Comparison of ENCODE assay signal across 11 cellular contexts in genomic region chr15:75716249-75716950, GRCh38. TPM values are rescaled to one million over a fixed set of nuclear protein-coding genes. Genes with fewer than 3 reads are reported as not detected.
DNase-seq lines count a peak whose midpoint lies in the region; ATAC-seq, FAIRE-seq and TF ChIP-seq lines count a peak whose summit lies in the region.
"Not testable (repeated sequence)": the region's sequence is repeated elsewhere in the genome, so short reads cannot be mapped to it uniquely, and the experiment has no call there.
"Had no signal": no experiment of that assay in that cellular context is flagged by ENCODE, and none has a peak within 500 bp of the region (broad histone marks: within the 10 kb centered on the region; RNA-seq: fewer than 3 reads in every experiment).

No MANE protein-coding gene starts in this region.

- H3K27ac ChIP-seq in A549; right cardiac atrium (ENCODE audit: low read length); upper lobe of right lung: not testable (repeated sequence)
- H3K27ac ChIP-seq in ascending aorta (peak overlapping the region; percentile 72 to 96), right lobe of liver (peak overlapping the region in 2 of 3 donors; percentile 33), rectal smooth muscle tissue (ENCODE audit: low read depth, low read length) (peak overlapping the region; percentile 40), subcutaneous abdominal adipose tissue (ENCODE audit: low read depth, low read length) (peak overlapping the region; percentile 54)

- H3K4me3 ChIP-seq in A549; ascending aorta; right cardiac atrium (ENCODE audit: low read length); right lobe of liver; rectal smooth muscle tissue (ENCODE audit: low read length); subcutaneous abdominal adipose tissue (ENCODE audit: low read depth in 1 of 5, low read length in 5 of 5); upper lobe of right lung: not testable (repeated sequence)

- FAIRE-seq in A549 (lab: Jason Lieb, UNC) = not testable (repeated sequence)

- not testable (repeated sequence) for H3K4me2 ChIP-seq in A549

- not testable (repeated sequence) for TF ChIP-seq CTCF in A549 (IDR thresholded peaks at IDR 0.05); ascending aorta (IDR thresholded peaks at IDR 0.05); right lobe of liver (IDR thresholded peaks at IDR 0.05); upper lobe of right lung (IDR thresholded peaks at IDR 0.05)

- not testable (repeated sequence) for DNase-seq in A549 (ENCODE audit: low read depth in 1 of 2, low spot score in 1 of 2); ascending aorta (ENCODE audit: low spot score in 2 of 2); Right ventricle myocardium inferior (ENCODE audit: missing footprints); upper lobe of right lung
- DNase-seq in right cardiac atrium (peak in 1 of 3 donors; percentile 76), right lobe of liver (peak in 1 of 3 donors; percentile 54)

- POLR2A ChIA-PET in A549 (lab: Yijun Ruan, JAX) = not testable (repeated sequence)

- ATAC-seq in A549 (peak; percentile 5 to 7; a peak in 3 of 6 replicates), Right ventricle myocardium inferior (peak; percentile 45), right cardiac atrium (peak; percentile 54 to 66), right lobe of liver (peak; percentile 91 to 95 (median 94)), upper lobe of right lung (peak; percentile 73)

- CTCF ChIA-PET in A549 (lab: Yijun Ruan, JAX) = not testable (repeated sequence)

- H3K9ac ChIP-seq in rectal smooth muscle tissue (ENCODE audit: low read length) = not testable (repeated sequence)
- H3K9ac ChIP-seq in subcutaneous abdominal adipose tissue (ENCODE audit: low read length in 5 of 5) = peak overlapping the region in 1 of 5 donors; percentile 32

- TF ChIP-seq POLR2A in A549 (IDR thresholded peaks at IDR 0.05; ENCODE audit: low read length); right lobe of liver (IDR thresholded peaks at IDR 0.05): not testable (repeated sequence)

- TF ChIP-seq EP300 in A549 (IDR thresholded peaks at IDR 0.05) = not testable (repeated sequence)

- 60% methylated on average over 4 of the region's 10 CpGs for WGBS in A549 (ENCODE audit: missing lambda C conversion rate)
- 47% methylated on average over 4 of the region's 10 CpGs for WGBS in right cardiac atrium
- WGBS in right lobe of liver (ENCODE audit: insufficient coverage, low coverage, low lambda C conversion rate, missing lambda C conversion rate) = 17% methylated on average over 1 of the region's 10 CpGs

- intact Hi-C loops in ascending aorta (cut with DNase I); Right ventricle myocardium inferior (cut with DNase I); right cardiac atrium (cut with DNase I); right lobe of liver (cut with DNase I); upper lobe of right lung (cut with DNase I): not testable (repeated sequence)

- not testable (repeated sequence) for H3K9me3 ChIP-seq in A549; ascending aorta; right cardiac atrium (ENCODE audit: control insufficient read depth, low read length); right lobe of liver; subcutaneous abdominal adipose tissue (ENCODE audit: control insufficient read depth in 5 of 5, low read length in 5 of 5); upper lobe of right lung

- TF ChIP-seq RAD21 in A549 (conservative IDR thresholded peaks at IDR 0.05 in 1 of 2, IDR thresholded peaks at IDR 0.05 in 1 of 2) = not testable (repeated sequence)

- H3K27me3 ChIP-seq in ascending aorta; right cardiac atrium (ENCODE audit: control insufficient read depth, insufficient read depth); right lobe of liver; rectal smooth muscle tissue (ENCODE audit: control insufficient read depth, insufficient read depth, low read length); upper lobe of right lung: not testable (repeated sequence)
- H3K27me3 ChIP-seq in subcutaneous abdominal adipose tissue (ENCODE audit: control insufficient read depth in 5 of 5, insufficient read depth in 4 of 5, low read length in 5 of 5) = peaks cover 0 to 12% (median 0%) of the 10 kb centered on the region in 5 donors

- peaks cover 16% of the 10 kb centered on the region for H3K4me1 ChIP-seq in A549
- H3K4me1 ChIP-seq in ascending aorta = peaks cover 12 to 21% of the 10 kb centered on the region in 2 donors
- not testable (repeated sequence) for H3K4me1 ChIP-seq in right cardiac atrium (ENCODE audit: control insufficient read depth, insufficient read depth, low read length); right lobe of liver; upper lobe of right lung
- peaks cover 22% of the 10 kb centered on the region for H3K4me1 ChIP-seq in rectal smooth muscle tissue (ENCODE audit: control insufficient read depth, insufficient read depth, low read length)
- H3K4me1 ChIP-seq in subcutaneous abdominal adipose tissue (ENCODE audit: control insufficient read depth in 5 of 5, insufficient read depth in 5 of 5, low read length in 5 of 5) = peaks cover 5 to 38% (median 32%) of the 10 kb centered on the region in 5 donors

- not testable (repeated sequence) for H3K36me3 ChIP-seq in ascending aorta; right lobe of liver; rectal smooth muscle tissue (ENCODE audit: control insufficient read depth, insufficient read depth, low read length); subcutaneous abdominal adipose tissue (ENCODE audit: control insufficient read depth in 5 of 5, insufficient read depth in 5 of 5, low read length in 5 of 5); upper lobe of right lung

RNA-seq across cellular contexts. Expression of gene CSPG4, which starts 3.8 kb away (rescaled TPM):
- 0.01 TPM in 2 replicates for polyA plus RNA-seq in A549 (2011; rRNA removed)
- polyA plus RNA-seq in A549 (2012; cell fraction: cytosol; rRNA removed) = 0.01 and 0.03 TPM in 2 replicates
- polyA plus RNA-seq in A549 (2012; cell fraction: nucleus; rRNA removed) = 0.05 and 0.12 TPM in 2 replicates
- 0.01 to 0.06 TPM (median 0.04 TPM) in 3 replicates for polyA plus RNA-seq in A549 (2017; fragmentation: RNase III; extraction: RNeasy Plus Mini Kit Qiagen cat#74134 plus additional on column Dnase treatment)
- polyA minus RNA-seq in A549 (2011; rRNA and poly(A)+ RNA removed) = not detected in 2 replicates
- 258 TPM for total RNA-seq in ascending aorta
- 7.8 TPM for total RNA-seq in Right ventricle myocardium inferior
- total RNA-seq in right cardiac atrium = 10 to 100 TPM; 10.1 to 48.9 (median 16.2) TPM
- 11.5 TPM for polyA plus RNA-seq in right cardiac atrium
- total RNA-seq in right lobe of liver = under 1 TPM; 0.12 to 0.29 (median 0.20) TPM
- 12.6 TPM for total RNA-seq in upper lobe of right lung
- total RNA-seq: CD8-positive, alpha-beta memory T cell; OCI-LY7 had no signal
- polyA plus RNA-seq: CD14-positive monocyte; CD8-positive, alpha-beta memory T cell had no signal

Comparison
In these comparisons a context has a peak if more than half of its experiments do, and no peak if none do; other contexts are left out.
1. ATAC-seq: peak in every context shown above with its lines; median percentile 94 in right lobe of liver; 73 in upper lobe of right lung; 60 in right cardiac atrium; 45 in Right ventricle myocardium inferior; 6 in A549.